8 cellular contexts compared by ENCODE assay signal in the genomic region with DNA sequence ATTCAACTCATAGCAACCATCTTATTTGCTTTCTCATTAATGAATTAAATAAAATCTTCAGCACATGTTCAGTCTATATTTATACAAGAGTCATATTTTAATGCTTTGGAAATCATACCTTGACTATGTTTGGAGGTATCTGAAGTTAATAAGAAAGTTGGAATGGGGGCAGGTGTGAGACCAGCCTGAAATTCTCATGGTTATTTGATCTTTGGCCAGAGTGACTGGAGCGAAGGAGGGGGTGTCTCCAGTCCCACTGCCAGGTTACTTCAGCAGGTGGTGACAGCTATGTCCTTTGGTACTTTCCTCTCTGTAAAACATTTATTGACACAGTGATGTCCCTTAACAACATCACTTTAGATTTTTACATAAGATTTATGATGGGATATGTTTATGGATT.
"Had no signal": no experiment of that assay in that cellular context is flagged by ENCODE, and none has a peak within 500 bp of the region (broad histone marks: within the 10 kb centered on the region; RNA-seq: fewer than 3 reads in every experiment).

No MANE protein-coding gene starts in this region.

- FAIRE-seq: G401.6, GM12878, GM12891, GM12892, GM18507, GM19239 had no signal

- ATAC-seq: GM12878 had no signal

- H3K4me3 ChIP-seq: GM12878 had no signal

- DNase-seq: GDM1, GF-D8 had no signal
